Comparison of ENCODE assay signal across 8 cellular contexts in genomic region chr4:175536852-175537453, GRCh38.
A peak's percentile ranks its signal among the peaks of the same experiment; 100 is the strongest.
DNase-seq lines count a peak whose midpoint lies in the region; ATAC-seq and TF ChIP-seq lines count a peak whose summit lies in the region.

No MANE protein-coding gene starts in this region.

- peak; percentile 36 for TF ChIP-seq CTCF in AG09319 (IDR thresholded peaks at IDR 0.05; ENCODE audit: low read depth, low read length)
- no peak for TF ChIP-seq CTCF in foreskin fibroblast (IDR thresholded peaks at IDR 0.05; ENCODE audit: low read depth, low read length)

- peak; percentile 62 for ATAC-seq in GM18861 (IDR thresholded peaks at IDR 0.05; ENCODE audit: unreplicated experiment)

- peak; percentile 8 for DNase-seq in AG09319 (ENCODE audit: extremely low read depth, low read depth)
- DNase-seq in Jurkat, Clone E6-1 (ENCODE audit: low read depth, low spot score): peak; percentile 55
- peak; percentile 81 for DNase-seq in SK-MEL-5 (ENCODE audit: low read depth, low spot score)
- peak; percentile 1 to 60 for DNase-seq in foreskin fibroblast
- DNase-seq in smooth muscle cell of the brain vasculature (ENCODE audit: low read depth, low spot score): peak; percentile 53
- DNase-seq in islet precursor cell: no peak
- no peak for DNase-seq in UCSD-AML1 (lab: John Stamatoyannopoulos, UW; ENCODE audit: unreplicated experiment)

- H3K4me3 ChIP-seq in Jurkat, Clone E6-1 (ENCODE audit: low read length): no peak overlapping the region
- H3K4me3 ChIP-seq in foreskin fibroblast (ENCODE audit: low read depth in 1 of 2, low read length in 2 of 2): no peak overlapping the region

- in situ Hi-C loops in SK-MEL-5 (cut with HindIII; ENCODE audit: low pct_unique_long_range_greater_than_20kb, low sequenced_read_pairs): no loop called here

Comparison
In these comparisons a context has a peak if more than half of its experiments do, and no peak if none do; other contexts are left out.
1. DNase-seq: peak in AG09319 (single experiment), Jurkat, Clone E6-1 (single experiment), SK-MEL-5 (single experiment), foreskin fibroblast (2 of 2) and smooth muscle cell of the brain vasculature (single experiment); none in islet precursor cell (single experiment) and UCSD-AML1 (single experiment).